ENCODE assay signal across 8 cellular contexts in the genomic region with DNA sequence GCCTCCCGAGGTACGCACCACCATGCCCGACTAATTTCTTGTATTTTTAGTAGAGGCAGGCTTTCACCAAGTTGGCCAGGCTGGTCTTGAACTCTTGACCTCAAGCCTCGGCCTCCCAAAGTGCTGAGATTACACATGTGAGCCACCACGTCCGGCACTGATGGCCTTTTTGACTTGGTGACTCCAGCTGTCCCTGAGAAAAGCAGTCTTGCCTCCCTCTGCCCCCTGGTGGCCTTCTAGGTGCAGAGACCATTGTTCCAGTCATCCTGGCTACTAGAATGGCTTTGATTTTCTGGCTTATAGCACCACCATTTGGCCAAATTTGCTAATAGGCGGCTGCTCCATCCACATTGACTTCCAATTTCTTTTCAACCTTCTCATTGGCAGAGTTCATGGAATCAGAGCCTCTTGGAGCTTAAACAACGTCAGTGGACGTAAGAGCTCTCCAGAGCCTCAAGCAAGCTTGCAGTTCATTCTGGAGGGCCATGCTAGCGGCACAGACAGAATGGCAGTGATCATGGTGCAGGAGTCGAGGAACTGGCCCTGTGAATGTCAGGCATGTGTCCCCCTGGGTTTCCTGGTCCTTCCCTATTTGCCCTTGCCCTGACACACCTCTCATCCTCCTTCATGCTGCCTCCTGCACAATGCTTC. TPM values are rescaled to one million over a fixed set of nuclear protein-coding genes. Genes with fewer than 3 reads are reported as not detected.
DNase-seq lines count a peak whose midpoint lies in the region; ATAC-seq and TF ChIP-seq lines count a peak whose summit lies in the region.

No MANE protein-coding gene starts in this region.

- no peak overlapping the region for H3K27ac ChIP-seq in HEK293 (ENCODE audit: extremely low read depth, low read depth, low read length)
- no peak overlapping the region for H3K27ac ChIP-seq in SU-DHL-6 (ENCODE audit: low read depth, low read length)
- H3K27ac ChIP-seq in uterus, result no peak overlapping the region

- H3K9me3 ChIP-seq in HEK293 (ENCODE audit: control insufficient read depth, insufficient read depth, low read depth, low read length) (no peaks in the 10 kb centered on the region), SU-DHL-6 (ENCODE audit: insufficient read depth, low read length) (no peaks in the 10 kb centered on the region), uterus (no peaks in the 10 kb centered on the region)

- no peaks in the 10 kb centered on the region for H3K79me2 ChIP-seq in SU-DHL-6 (ENCODE audit: insufficient read depth, low read length)

- H4K20me1 ChIP-seq in SU-DHL-6 (ENCODE audit: low read depth, low read length), result no peaks in the 10 kb centered on the region

- peak; percentile 96 for ATAC-seq in Right ventricle myocardium superior (ENCODE audit: poor library complexity)

- H3K9ac ChIP-seq in SU-DHL-6 (ENCODE audit: low read length), result no peak overlapping the region

- no peaks in the 10 kb centered on the region for H3K36me3 ChIP-seq in HEK293 (ENCODE audit: control insufficient read depth in 2 of 2, insufficient read depth in 1 of 2, low read length in 2 of 2)
- H3K36me3 ChIP-seq in SU-DHL-6 (ENCODE audit: low read length), result no peaks in the 10 kb centered on the region
- no peaks in the 10 kb centered on the region for H3K36me3 ChIP-seq in uterus

- CTCF ChIA-PET in HEK293 (lab: Yijun Ruan, JAX), result interaction anchor here (0.5 to 21.2 kb wide), 72 partner anchors 10 to 913 kb away, joined by 3 to 835 read pairs (median 5); a partner anchor contains a TSS

- TF ChIP-seq CTCF in HEK293 (tag by site-specific recombination; IDR thresholded peaks at IDR 0.05) (peak; percentile 99), SU-DHL-6 (IDR thresholded peaks at IDR 0.05; ENCODE audit: insufficient read depth, low read length, poor library complexity, severe bottlenecking) (peak; percentile 99), progenitor cell of endocrine pancreas (IDR thresholded peaks at IDR 0.05; ENCODE audit: unreplicated experiment) (peak; percentile 100), uterus (IDR thresholded peaks at IDR 0.05) (peak; percentile 92 to 100 (median 98))

- H3K4me1 ChIP-seq in HEK293 (ENCODE audit: control insufficient read depth, insufficient read depth, low read length), result no peaks in the 10 kb centered on the region
- no peaks in the 10 kb centered on the region for H3K4me1 ChIP-seq in uterus

- no peak overlapping the region for H3K4me2 ChIP-seq in SU-DHL-6 (ENCODE audit: low read depth, low read length, poor library complexity, severe bottlenecking)

- DNase-seq in DMS53 (lab: John Stamatoyannopoulos, UW), result peak; percentile 98
- DNase-seq in NCI-H146 (lab: John Stamatoyannopoulos, UW), result peak; percentile 97
- peak; percentile 75 for DNase-seq in activated naive CD8-positive, alpha-beta T cell treated with anti-CD3 and anti-CD28 coated beads for 36 hours
- DNase-seq in Right ventricle myocardium superior, result peak; percentile 89
- peak; percentile 90 for DNase-seq in progenitor cell of endocrine pancreas (ENCODE audit: low spot score, unreplicated experiment)
- peak; percentile 82 to 88 for DNase-seq in uterus

- H3K27me3 ChIP-seq in SU-DHL-6 (ENCODE audit: low read length) (no peaks in the 10 kb centered on the region), uterus (no peaks in the 10 kb centered on the region)

- H3K9me2 ChIP-seq in SU-DHL-6 (replicated peaks; ENCODE audit: insufficient read depth, low read length), result no peaks in the 10 kb centered on the region

- peaks cover 29% of the 10 kb centered on the region for H3K27me3 Mint-ChIP-seq in activated naive CD8-positive, alpha-beta T cell treated with anti-CD3 and anti-CD28 coated beads for 36 hours
- H3K27me3 Mint-ChIP-seq in progenitor cell of endocrine pancreas, result no peaks in the 10 kb centered on the region

- H3K4me3 Mint-ChIP-seq in activated naive CD8-positive, alpha-beta T cell treated with anti-CD3 and anti-CD28 coated beads for 36 hours, result no peak overlapping the region
- H3K4me3 Mint-ChIP-seq in progenitor cell of endocrine pancreas (ENCODE audit: low read depth), result no peak overlapping the region

- H3K4me1 Mint-ChIP-seq in activated naive CD8-positive, alpha-beta T cell treated with anti-CD3 and anti-CD28 coated beads for 36 hours, result no peaks in the 10 kb centered on the region
- H3K4me1 Mint-ChIP-seq in progenitor cell of endocrine pancreas (ENCODE audit: low read depth), result peaks cover 32% of the 10 kb centered on the region

- H3F3A ChIP-seq in SU-DHL-6 (ENCODE audit: insufficient read depth), result no peaks in the 10 kb centered on the region

- H3K4me3 ChIP-seq in HEK293 (ENCODE audit: low read depth, low read length) (no peak overlapping the region), SU-DHL-6 (ENCODE audit: insufficient read depth, low read length, poor library complexity, severe bottlenecking) (no peak overlapping the region), uterus (no peak overlapping the region)

- TF ChIP-seq POLR2A in uterus (IDR thresholded peaks at IDR 0.05), result no peak

- POLR2A ChIA-PET in HEK293 (lab: Yijun Ruan, JAX), result interaction anchor here (0.6 to 5.1 kb wide), 11 partner anchors 25 to 460 kb away, joined by 3 to 115 read pairs (median 5); a partner anchor contains a TSS

- H2AFZ ChIP-seq in SU-DHL-6 (ENCODE audit: low read depth, low read length, severe bottlenecking), result no peak overlapping the region

- H3K36me3 Mint-ChIP-seq in activated naive CD8-positive, alpha-beta T cell treated with anti-CD3 and anti-CD28 coated beads for 36 hours, result no peaks in the 10 kb centered on the region
- no peaks in the 10 kb centered on the region for H3K36me3 Mint-ChIP-seq in progenitor cell of endocrine pancreas (ENCODE audit: insufficient read depth)

- no peak overlapping the region for H3K27ac Mint-ChIP-seq in activated naive CD8-positive, alpha-beta T cell treated with anti-CD3 and anti-CD28 coated beads for 36 hours
- peak overlapping the region; percentile 89 for H3K27ac Mint-ChIP-seq in progenitor cell of endocrine pancreas

- intact Hi-C loops in Right ventricle myocardium superior (cut with DNase I) (loop anchor here (2.0 to 10.0 kb wide), 2 partner anchors 96 to 826 kb away; no protein-coding TSS in a partner anchor), uterus (cut with DNase I; ENCODE audit: low total_unique reads) (loop anchor here (5.0 kb wide), 1 partner anchor 394 kb away; no protein-coding TSS in a partner anchor)

- H3K9me3 Mint-ChIP-seq in activated naive CD8-positive, alpha-beta T cell treated with anti-CD3 and anti-CD28 coated beads for 36 hours, result no peaks in the 10 kb centered on the region
- H3K9me3 Mint-ChIP-seq in progenitor cell of endocrine pancreas (ENCODE audit: low read depth), result no peaks in the 10 kb centered on the region

TF ChIP-seq in HEK293, 187 proteins besides CTCF, POLR2A, EP300 and RAD21 (continues in another document):
- TF ChIP-seq ZNF239 (tag by site-specific recombination; IDR thresholded peaks at IDR 0.05) (no peak), ZNF133 (tag by site-specific recombination; IDR thresholded peaks at IDR 0.05) (no peak), ZNF211 (tag by site-specific recombination; IDR thresholded peaks at IDR 0.05; ENCODE audit: low read depth) (no peak), ZFP41 (tag by site-specific recombination; IDR thresholded peaks at IDR 0.05; ENCODE audit: borderline replicate concordance) (no peak), ZNF664 (tag by site-specific recombination; IDR thresholded peaks at IDR 0.05) (no peak), ZNF76 (tag by site-specific recombination; IDR thresholded peaks at IDR 0.05; ENCODE audit: borderline replicate concordance, low read depth) (no peak)
- TF ChIP-seq, protein P1, sequence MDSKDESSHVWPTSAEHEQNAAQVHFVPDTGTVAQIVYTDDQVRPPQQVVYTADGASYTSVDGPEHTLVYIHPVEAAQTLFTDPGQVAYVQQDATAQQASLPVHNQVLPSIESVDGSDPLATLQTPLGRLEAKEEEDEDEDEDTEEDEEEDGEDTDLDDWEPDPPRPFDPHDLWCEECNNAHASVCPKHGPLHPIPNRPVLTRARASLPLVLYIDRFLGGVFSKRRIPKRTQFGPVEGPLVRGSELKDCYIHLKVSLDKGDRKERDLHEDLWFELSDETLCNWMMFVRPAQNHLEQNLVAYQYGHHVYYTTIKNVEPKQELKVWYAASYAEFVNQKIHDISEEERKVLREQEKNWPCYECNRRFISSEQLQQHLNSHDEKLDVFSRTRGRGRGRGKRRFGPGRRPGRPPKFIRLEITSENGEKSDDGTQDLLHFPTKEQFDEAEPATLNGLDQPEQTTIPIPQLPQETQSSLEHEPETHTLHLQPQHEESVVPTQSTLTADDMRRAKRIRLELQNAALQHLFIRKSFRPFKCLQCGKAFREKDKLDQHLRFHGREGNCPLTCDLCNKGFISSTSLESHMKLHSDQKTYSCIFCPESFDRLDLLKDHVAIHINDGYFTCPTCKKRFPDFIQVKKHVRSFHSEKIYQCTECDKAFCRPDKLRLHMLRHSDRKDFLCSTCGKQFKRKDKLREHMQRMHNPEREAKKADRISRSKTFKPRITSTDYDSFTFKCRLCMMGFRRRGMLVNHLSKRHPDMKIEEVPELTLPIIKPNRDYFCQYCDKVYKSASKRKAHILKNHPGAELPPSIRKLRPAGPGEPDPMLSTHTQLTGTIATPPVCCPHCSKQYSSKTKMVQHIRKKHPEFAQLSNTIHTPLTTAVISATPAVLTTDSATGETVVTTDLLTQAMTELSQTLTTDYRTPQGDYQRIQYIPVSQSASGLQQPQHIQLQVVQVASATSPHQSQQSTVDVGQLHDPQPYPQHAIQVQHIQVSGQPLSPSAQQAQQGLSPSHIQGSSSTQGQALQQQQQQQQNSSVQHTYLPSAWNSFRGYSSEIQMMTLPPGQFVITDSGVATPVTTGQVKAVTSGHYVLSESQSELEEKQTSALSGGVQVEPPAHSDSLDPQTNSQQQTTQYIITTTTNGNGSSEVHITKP (tag by site-specific recombination; IDR thresholded peaks at IDR 0.05), result no peak
- TF ChIP-seq, protein P2, sequence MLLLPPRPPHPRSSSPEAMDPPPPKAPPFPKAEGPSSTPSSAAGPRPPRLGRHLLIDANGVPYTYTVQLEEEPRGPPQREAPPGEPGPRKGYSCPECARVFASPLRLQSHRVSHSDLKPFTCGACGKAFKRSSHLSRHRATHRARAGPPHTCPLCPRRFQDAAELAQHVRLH (tag by site-specific recombination; IDR thresholded peaks at IDR 0.05), result no peak

RNA-seq across cellular contexts. Expression of a gene that starts 25.4 kb away (rescaled TPM):
- 100 to 1,000 TPM; 704 to 720 TPM for total RNA-seq in activated naive CD8-positive, alpha-beta T cell treated with anti-CD3 and anti-CD28 coated beads for 36 hours
- total RNA-seq in Right ventricle myocardium superior (434 TPM), progenitor cell of endocrine pancreas (447 and 487 TPM in 2 replicates), uterus (1,000 to 10,000 TPM in 1 of 4 donors, 100 to 1,000 TPM in 3; 388 to 1,076 (median 585) TPM)

RNA-seq across cellular contexts. Expression of a gene that starts 32.0 kb away (rescaled TPM):
- total RNA-seq in activated naive CD8-positive, alpha-beta T cell treated with anti-CD3 and anti-CD28 coated beads for 36 hours, result 1 to 10 TPM; 7.3 to 7.6 TPM
- total RNA-seq in Right ventricle myocardium superior (7.0 TPM), progenitor cell of endocrine pancreas (608 and 692 TPM in 2 replicates), uterus (10 to 100 TPM in 3 of 4 donors, 1 to 10 TPM in 1; 2.6 to 69.2 (median 17.8) TPM)
